1 cellular context compared by ENCODE assay signal in the genomic region with DNA sequence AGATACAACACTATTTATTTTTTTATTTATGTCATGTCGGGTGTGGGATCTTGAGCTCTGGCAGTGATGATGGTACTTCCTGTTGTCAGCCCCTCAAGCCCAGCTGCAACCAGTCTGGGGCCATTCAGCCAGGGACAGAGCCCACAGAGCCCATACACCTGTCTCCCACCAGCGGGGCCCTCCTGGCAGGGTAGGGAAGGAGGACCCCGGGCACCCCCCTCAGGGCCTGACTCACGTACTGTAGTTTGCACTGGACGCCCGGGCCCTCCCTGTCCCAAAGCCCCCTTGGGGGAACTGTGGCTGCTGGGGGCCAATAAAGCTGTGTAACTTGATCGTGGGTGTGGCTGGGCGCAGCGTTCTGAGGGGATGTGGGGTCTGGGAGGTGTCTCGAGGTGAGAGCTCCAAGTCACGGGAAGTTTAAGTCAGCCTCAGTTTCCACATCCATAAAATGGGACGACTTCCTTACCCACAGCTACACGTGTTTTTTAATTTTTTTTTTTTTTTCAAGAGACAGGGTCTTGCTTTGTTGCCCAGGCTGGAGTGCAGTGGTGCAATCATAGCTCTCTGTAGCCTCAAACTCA.
TF ChIP-seq lines count a peak whose summit lies in the region.

No MANE protein-coding gene starts in this region.

TF ChIP-seq in HCT116, 20 proteins besides CTCF, POLR2A, EP300 and RAD21:
- TF ChIP-seq CBX3 (IDR thresholded peaks at IDR 0.05; ENCODE audit: low read depth) (no peak), EZH2 (IDR thresholded peaks at IDR 0.05) (no peak), JUND (IDR thresholded peaks at IDR 0.05) (no peak), EZH2phosphoT487 (IDR thresholded peaks at IDR 0.05; ENCODE audit: borderline replicate concordance) (no peak), FOSL1 (IDR thresholded peaks at IDR 0.05; ENCODE audit: low read depth) (no peak)
- TF ChIP-seq, protein P1, sequence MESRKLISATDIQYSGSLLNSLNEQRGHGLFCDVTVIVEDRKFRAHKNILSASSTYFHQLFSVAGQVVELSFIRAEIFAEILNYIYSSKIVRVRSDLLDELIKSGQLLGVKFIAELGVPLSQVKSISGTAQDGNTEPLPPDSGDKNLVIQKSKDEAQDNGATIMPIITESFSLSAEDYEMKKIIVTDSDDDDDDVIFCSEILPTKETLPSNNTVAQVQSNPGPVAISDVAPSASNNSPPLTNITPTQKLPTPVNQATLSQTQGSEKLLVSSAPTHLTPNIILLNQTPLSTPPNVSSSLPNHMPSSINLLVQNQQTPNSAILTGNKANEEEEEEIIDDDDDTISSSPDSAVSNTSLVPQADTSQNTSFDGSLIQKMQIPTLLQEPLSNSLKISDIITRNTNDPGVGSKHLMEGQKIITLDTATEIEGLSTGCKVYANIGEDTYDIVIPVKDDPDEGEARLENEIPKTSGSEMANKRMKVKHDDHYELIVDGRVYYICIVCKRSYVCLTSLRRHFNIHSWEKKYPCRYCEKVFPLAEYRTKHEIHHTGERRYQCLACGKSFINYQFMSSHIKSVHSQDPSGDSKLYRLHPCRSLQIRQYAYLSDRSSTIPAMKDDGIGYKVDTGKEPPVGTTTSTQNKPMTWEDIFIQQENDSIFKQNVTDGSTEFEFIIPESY (IDR thresholded peaks at IDR 0.05; ENCODE audit: extremely low read depth, insufficient replicate concordance, low read length) = no peak
- TF ChIP-seq, protein P2, sequence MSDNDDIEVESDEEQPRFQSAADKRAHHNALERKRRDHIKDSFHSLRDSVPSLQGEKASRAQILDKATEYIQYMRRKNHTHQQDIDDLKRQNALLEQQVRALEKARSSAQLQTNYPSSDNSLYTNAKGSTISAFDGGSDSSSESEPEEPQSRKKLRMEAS (IDR thresholded peaks at IDR 0.05) = peak; percentile 27; the same call in 1 of the 2 replicates
TF ChIP-seq in HCT116: peak in this region for 1.
